ENCODE assay signal across 21 cellular contexts in the genomic region with DNA sequence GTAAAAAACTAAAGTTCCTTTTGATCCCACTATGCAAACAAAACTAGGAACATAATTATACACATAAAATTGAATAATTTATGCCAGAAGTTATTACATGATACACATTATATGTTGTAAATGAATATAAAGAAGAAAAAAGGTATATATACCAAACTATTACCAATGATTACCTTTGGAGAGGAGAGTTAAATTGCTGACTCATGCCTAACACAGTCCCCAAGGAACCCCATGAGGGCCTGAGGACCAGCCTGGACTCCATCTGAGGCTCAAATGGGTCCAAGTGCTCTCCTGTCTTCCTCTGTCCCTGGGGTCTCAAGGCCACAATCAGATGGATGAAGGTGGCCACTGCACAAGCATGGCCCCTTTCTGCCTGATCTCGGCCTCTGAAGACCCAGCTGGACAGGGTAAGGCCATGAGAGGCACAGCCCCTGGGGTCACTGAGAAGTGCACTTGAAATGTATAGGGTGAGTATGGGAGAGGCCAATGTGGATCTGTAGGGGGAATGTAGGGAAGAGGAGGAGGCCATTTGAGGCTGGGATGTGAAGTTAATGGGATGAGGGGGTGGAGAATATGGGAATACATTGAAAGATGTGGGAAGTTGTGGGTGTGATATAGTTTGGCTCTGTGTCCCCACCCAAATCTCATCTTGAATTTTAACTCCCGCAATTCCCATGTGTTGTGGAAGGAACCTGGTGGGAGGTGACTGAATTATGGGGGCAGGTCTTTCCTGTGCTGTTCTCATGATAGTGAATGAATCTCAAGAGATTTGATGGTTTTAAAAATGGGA. TPM values are rescaled to one million over a fixed set of nuclear protein-coding genes. Genes with fewer than 3 reads are reported as not detected.
DNase-seq lines count a peak whose midpoint lies in the region; ATAC-seq, FAIRE-seq and TF ChIP-seq lines count a peak whose summit lies in the region.
"Had no signal": no experiment of that assay in that cellular context is flagged by ENCODE, and none has a peak within 500 bp of the region (broad histone marks: within the 10 kb centered on the region; RNA-seq: fewer than 3 reads in every experiment).

No MANE protein-coding gene starts in this region.

- H3K9me3 Mint-ChIP-seq in neural progenitor cell = peaks cover 26% of the 10 kb centered on the region

- H3K4me3 ChIP-seq in HEK293 (ENCODE audit: low read depth, low read length) (no peak overlapping the region), K562 (no peak overlapping the region), neural progenitor cell (no peak overlapping the region), mesendoderm (ENCODE audit: low read length) (no peak overlapping the region)
- H3K4me3 ChIP-seq: GM23248, HAP-1 had no signal

- no peaks in the 10 kb centered on the region for H3F3A ChIP-seq in neural progenitor cell (ENCODE audit: low read depth)

- no peak overlapping the region for H3K9ac ChIP-seq in K562 (ENCODE audit: insufficient read depth in 1 of 2, low read depth in 2 of 2, low read length in 2 of 2)
- no peak overlapping the region for H3K9ac ChIP-seq in neural progenitor cell
- H3K9ac ChIP-seq in mesendoderm (ENCODE audit: low read length) = no peak overlapping the region
- H3K9ac ChIP-seq: GM23248, KMS-11 had no signal

- intact Hi-C loops in K562 (cut with micrococcal nuclease) = no loop called here

- no peak overlapping the region for H2BK5ac ChIP-seq in mesendoderm (ENCODE audit: low read length)

- no peak overlapping the region for H3K4ac ChIP-seq in mesendoderm (ENCODE audit: low read depth, low read length)

- in situ Hi-C loops in K562 (cut with MboI) = no loop called here

- H3K4me3 Mint-ChIP-seq in neural progenitor cell = no peak overlapping the region
- H3K4me3 Mint-ChIP-seq: CD4-positive, alpha-beta T cell had no signal

- H3K27ac ChIP-seq in HEK293 (ENCODE audit: extremely low read depth, low read depth, low read length) = no peak overlapping the region
- H3K27ac ChIP-seq in K562 (ENCODE audit: extremely low read depth, low read depth, low read length) = no peak overlapping the region
- H3K27ac ChIP-seq in neural progenitor cell = no peak overlapping the region
- H3K27ac ChIP-seq in mesendoderm (ENCODE audit: low read depth, low read length) = no peak overlapping the region
- H3K27ac ChIP-seq: C4-2B, GM23248, KMS-11 had no signal

- no peaks in the 10 kb centered on the region for H3K79me1 ChIP-seq in mesendoderm (ENCODE audit: low read length)

- no peak overlapping the region for H2BK15ac ChIP-seq in mesendoderm (replicated peaks; ENCODE audit: low read depth)

- H3K4me1 Mint-ChIP-seq in neural progenitor cell = no peaks in the 10 kb centered on the region

- H3K36me3 ChIP-seq in HEK293 (ENCODE audit: control insufficient read depth in 2 of 2, insufficient read depth in 1 of 2, low read length in 2 of 2) (no peaks in the 10 kb centered on the region), K562 (ENCODE audit: control insufficient read depth, insufficient read depth, low read length) (no peaks in the 10 kb centered on the region), neural progenitor cell (no peaks in the 10 kb centered on the region), mesendoderm (ENCODE audit: control insufficient read depth, insufficient read depth, low read length) (no peaks in the 10 kb centered on the region)
- H3K36me3 ChIP-seq: HAP-1 had no signal

- H3K23ac ChIP-seq in mesendoderm (ENCODE audit: low read length) = no peak overlapping the region

- H4K5ac ChIP-seq in mesendoderm (ENCODE audit: low read length) = no peak overlapping the region

- POLR2A ChIA-PET in HEK293 (lab: Yijun Ruan, JAX) = no interaction called here
- POLR2A ChIA-PET in K562 (lab: Yijun Ruan, JAX) = no interaction called here

- no peak for TF ChIP-seq CTCF in HEK293 (tag by site-specific recombination; IDR thresholded peaks at IDR 0.05)
- TF ChIP-seq CTCF in K562 (IDR thresholded peaks at IDR 0.05 in 2 of 3, conservative IDR thresholded peaks at IDR 0.05 in 1 of 3; ENCODE audit: insufficient read depth in 2 of 3, low read depth in 1 of 3, low read length in 3 of 3) = no peak
- TF ChIP-seq CTCF in neural progenitor cell (IDR thresholded peaks at IDR 0.05) = no peak

- H3K79me2 ChIP-seq in K562 (ENCODE audit: control insufficient read depth, insufficient read depth, low read length) (no peaks in the 10 kb centered on the region), neural progenitor cell (ENCODE audit: low read depth) (no peaks in the 10 kb centered on the region), mesendoderm (ENCODE audit: control insufficient read depth, insufficient read depth, low read length) (no peaks in the 10 kb centered on the region)

- H3K27me3 Mint-ChIP-seq in neural progenitor cell (ENCODE audit: insufficient read depth, low read depth) = peaks cover 18% of the 10 kb centered on the region

- no peak for TF ChIP-seq RAD21 in K562 (CRISPR knock-in tag; conservative IDR thresholded peaks at IDR 0.05 in 1 of 2, IDR thresholded peaks at IDR 0.05 in 1 of 2)

- H3K27ac Mint-ChIP-seq in neural progenitor cell = peak overlapping the region; percentile 7
- H3K27ac Mint-ChIP-seq: CD4-positive, alpha-beta T cell had no signal

- no peak for TF ChIP-seq EP300 in K562 (IDR thresholded peaks at IDR 0.05; ENCODE audit: low read length)

- H3K27me3 ChIP-seq in K562 (ENCODE audit: control insufficient read depth in 2 of 2, insufficient read depth in 2 of 2, low read length in 2 of 2) (no peaks in the 10 kb centered on the region; a peak in 1 of 5 replicates), neural progenitor cell (no peaks in the 10 kb centered on the region), mesendoderm (ENCODE audit: insufficient read depth, low read length, poor library complexity) (no peaks in the 10 kb centered on the region)

- BruUV-seq in K562 (replicated peaks; lab: Mats Ljungman, UMichigan) = no TSS peak

- no peak overlapping the region for H3K18ac ChIP-seq in mesendoderm (ENCODE audit: low read length)

- no peak overlapping the region for H2BK120ac ChIP-seq in mesendoderm (ENCODE audit: low read depth, low read length)

- no peak overlapping the region for H3K56ac ChIP-seq in mesendoderm (ENCODE audit: low read length)

- H4K20me1 ChIP-seq in K562 (replicated peaks; ENCODE audit: control insufficient read depth, insufficient read depth, low read length) (no peaks in the 10 kb centered on the region), neural progenitor cell (ENCODE audit: low read depth) (no peaks in the 10 kb centered on the region)

- TF ChIP-seq POLR2A in K562 (conservative IDR thresholded peaks at IDR 0.05) = no peak

- 0% methylated on average over 1 of the region's 2 CpGs for WGBS in K562 (ENCODE audit: insufficient coverage, low coverage, missing lambda C conversion rate)
- no CpG with 5 or more reads among the region's 2 CpGs for WGBS in mesendoderm (ENCODE audit: extremely low coverage, insufficient coverage, low lambda C conversion rate)

- H3K9me3 ChIP-seq in HEK293 (ENCODE audit: control insufficient read depth, insufficient read depth, low read depth, low read length) = no peaks in the 10 kb centered on the region
- H3K9me3 ChIP-seq in K562 (replicated peaks; ENCODE audit: control insufficient read depth, insufficient read depth, low read depth, low read length) = no peaks in the 10 kb centered on the region
- no peaks in the 10 kb centered on the region for H3K9me3 ChIP-seq in neural progenitor cell (ENCODE audit: low read depth)
- H3K9me3 ChIP-seq: Caco-2, HAP-1 had no signal

- peaks cover 2% of the 10 kb centered on the region for H3K36me3 Mint-ChIP-seq in neural progenitor cell

- no peak overlapping the region for H4K8ac ChIP-seq in mesendoderm (ENCODE audit: low read depth, low read length)

- CTCF ChIA-PET in HEK293 (lab: Yijun Ruan, JAX) (no interaction called here), K562 (lab: Yijun Ruan, JAX; ENCODE audit: low intra/inter-chr PET ratio) (no interaction called here)

- H3K4me2 ChIP-seq in K562 (ENCODE audit: insufficient read depth, low read length) = no peak overlapping the region
- H3K4me2 ChIP-seq in neural progenitor cell = no peak overlapping the region
- H3K4me2 ChIP-seq in mesendoderm (ENCODE audit: low read length) = no peak overlapping the region
- H3K4me2 ChIP-seq: KMS-11 had no signal

- FAIRE-seq in K562 (lab: Jason Lieb, UNC) = no peak
- FAIRE-seq: D721Med, GM12892, GM18507, HTR-8/SVneo had no signal

- ATAC-seq in K562 (no peak), HG02763 (IDR thresholded peaks at IDR 0.05; ENCODE audit: unreplicated experiment) (no peak)

- DNase-seq in K562 (ENCODE audit: extremely low read depth in 1 of 4, low spot score in 3 of 4) (no peak), neural progenitor cell (ENCODE audit: low spot score) (no peak), mesendoderm (no peak)
- DNase-seq: AML-193; Caco-2; CD4-positive, alpha-beta T cell; DMS79; GDM1; GM23248 had no signal

- H2AK5ac ChIP-seq in mesendoderm (ENCODE audit: low read length) = no peak overlapping the region

- H3K4me1 ChIP-seq in HEK293 (ENCODE audit: control insufficient read depth, insufficient read depth, low read length) (no peaks in the 10 kb centered on the region), K562 (replicated peaks in 1 of 2; ENCODE audit: control insufficient read depth in 2 of 2, insufficient read depth in 2 of 2, low read length in 2 of 2) (no peaks in the 10 kb centered on the region), neural progenitor cell (no peaks in the 10 kb centered on the region), mesendoderm (ENCODE audit: control insufficient read depth, low read depth, low read length) (no peaks in the 10 kb centered on the region)
- H3K4me1 ChIP-seq: Caco-2, HAP-1 had no signal

- no peaks in the 10 kb centered on the region for H3K9me1 ChIP-seq in K562 (ENCODE audit: control insufficient read depth, insufficient read depth, low read length)

- H2AFZ ChIP-seq in K562 (ENCODE audit: low read depth, low read length) = no peak overlapping the region
- no peak overlapping the region for H2AFZ ChIP-seq in neural progenitor cell (replicated peaks)
- H2AFZ ChIP-seq: GM23248 had no signal

RNA-seq across cellular contexts. Expression of a gene that starts 1.1 kb away (rescaled TPM):
- total RNA-seq in K562 (2011; cell fraction: chromatin; rRNA removed; ENCODE audit: low replicate concordance) = not detected in 2 replicates
- total RNA-seq in K562 (2011; cell fraction: nucleolus; rRNA removed) = not detected in 2 replicates
- not detected in 2 replicates for total RNA-seq in K562 (2011; cell fraction: nucleoplasm; rRNA removed)
- total RNA-seq in K562 (2014; rRNA removed) = not detected in 2 replicates
- not detected in 2 replicates for total RNA-seq in K562 (2014; rRNA removed; fragmentation: Illumina TruSeq; extraction: Trizol)
- not detected in 2 replicates for total RNA-seq in K562 (2015; rRNA removed; fragmentation: Illumina TruSeq; extraction: Trizol)
- not detected in 2 replicates for total RNA-seq in K562 (2021)
- not detected in 2 replicates for polyA plus RNA-seq in K562 (2011; rRNA removed)
- polyA plus RNA-seq in K562 (2011; cell fraction: cytosol; rRNA removed) = not detected in 2 replicates
- polyA plus RNA-seq in K562 (2011; cell fraction: nucleus; rRNA removed) = not detected in 2 replicates
- not detected in 2 replicates for polyA plus RNA-seq in K562 (2012)
- not detected in 2 replicates for polyA plus RNA-seq in K562 (2014; fragmentation: Illumina TruSeq; extraction: Trizol)
- not detected for polyA plus RNA-seq in K562 (2014; fragmentation: Nextera tagmentation; extraction: Ambion mirVana)
- polyA plus RNA-seq in K562 (2014; rRNA removed) = not detected in 2 replicates
- not detected in 2 replicates for polyA minus RNA-seq in K562 (2011; rRNA and poly(A)+ RNA removed)
- not detected in 2 replicates for polyA minus RNA-seq in K562 (2011; cell fraction: cytosol; rRNA and poly(A)+ RNA removed)
- polyA minus RNA-seq in K562 (2011; cell fraction: nucleus; rRNA and poly(A)+ RNA removed) = not detected in 2 replicates
- not detected in 2 replicates for total RNA-seq in neural progenitor cell (ENCODE audit: low replicate concordance)
- polyA plus RNA-seq in mesendoderm (2013, experiment 1 of 2) = not detected
- not detected for polyA plus RNA-seq in mesendoderm (2013, experiment 2 of 2)
- total RNA-seq: Caco-2; CD4-positive, alpha-beta T cell; Daoy; GM23248; H4 had no signal
- polyA plus RNA-seq: BJ, GM23248 had no signal

RNA-seq across cellular contexts. Expression of a gene that starts 28.8 kb away (rescaled TPM):
- total RNA-seq in K562 (2011; cell fraction: chromatin; rRNA removed; ENCODE audit: low replicate concordance) = not detected in 2 replicates
- total RNA-seq in K562 (2011; cell fraction: nucleolus; rRNA removed) = not detected in 2 replicates
- not detected in 2 replicates for total RNA-seq in K562 (2011; cell fraction: nucleoplasm; rRNA removed)
- total RNA-seq in K562 (2014; rRNA removed) (not detected in 2 replicates), K562 (2014; rRNA removed; fragmentation: Illumina TruSeq; extraction: Trizol) (not detected in 2 replicates), K562 (2015; rRNA removed; fragmentation: Illumina TruSeq; extraction: Trizol) (not detected in 2 replicates), K562 (2021) (not detected in 2 replicates), neural progenitor cell (ENCODE audit: low replicate concordance) (not detected in 2 replicates)
- polyA plus RNA-seq in K562 (2011; rRNA removed) (not detected in 2 replicates), K562 (2014; fragmentation: Illumina TruSeq; extraction: Trizol) (not detected in 2 replicates), K562 (2014; fragmentation: Nextera tagmentation; extraction: Ambion mirVana) (not detected), K562 (2014; rRNA removed) (not detected in 2 replicates)
- not detected in 2 replicates for polyA plus RNA-seq in K562 (2011; cell fraction: cytosol; rRNA removed)
- not detected in 2 replicates for polyA plus RNA-seq in K562 (2011; cell fraction: nucleus; rRNA removed)
- not detected in 2 replicates for polyA plus RNA-seq in K562 (2012)
- polyA minus RNA-seq in K562 (2011; rRNA and poly(A)+ RNA removed) = not detected in 2 replicates
- polyA minus RNA-seq in K562 (2011; cell fraction: cytosol; rRNA and poly(A)+ RNA removed) = not detected in 2 replicates
- polyA minus RNA-seq in K562 (2011; cell fraction: nucleus; rRNA and poly(A)+ RNA removed) = not detected in 2 replicates
- not detected for polyA plus RNA-seq in mesendoderm (2013, experiment 1 of 2)
- polyA plus RNA-seq in mesendoderm (2013, experiment 2 of 2) = not detected
- total RNA-seq: Caco-2; CD4-positive, alpha-beta T cell; Daoy; GM23248; H4 had no signal
- polyA plus RNA-seq: BJ, GM23248 had no signal

RNA-seq across cellular contexts. Expression of a gene that starts 37.5 kb away (rescaled TPM):
- total RNA-seq in K562 (2011; cell fraction: chromatin; rRNA removed; ENCODE audit: low replicate concordance) = 6.5 and 24.7 TPM in 2 replicates
- total RNA-seq in K562 (2011; cell fraction: nucleolus; rRNA removed) = 19.2 and 29.0 TPM in 2 replicates
- total RNA-seq in K562 (2011; cell fraction: nucleoplasm; rRNA removed) = 10.9 and 13.5 TPM in 2 replicates
- total RNA-seq in K562 (2014; rRNA removed) (62.6 and 68.5 TPM in 2 replicates), K562 (2014; rRNA removed; fragmentation: Illumina TruSeq; extraction: Trizol) (15.7 and 29.1 TPM in 2 replicates), K562 (2015; rRNA removed; fragmentation: Illumina TruSeq; extraction: Trizol) (48.9 and 52.4 TPM in 2 replicates), K562 (2021) (64.1 and 67.0 TPM in 2 replicates), neural progenitor cell (ENCODE audit: low replicate concordance) (10.5 and 20.1 TPM in 2 replicates)
- polyA plus RNA-seq in K562 (2011; rRNA removed) (20.3 and 23.1 TPM in 2 replicates), K562 (2014; fragmentation: Illumina TruSeq; extraction: Trizol) (45.9 and 55.5 TPM in 2 replicates), K562 (2014; fragmentation: Nextera tagmentation; extraction: Ambion mirVana) (10 to 100 TPM in 1 of 2 experiments, 1 to 10 TPM in 1; 5.2 to 12.9 TPM), K562 (2014; rRNA removed) (62.1 and 64.4 TPM in 2 replicates)
- 32.4 and 70.8 TPM in 2 replicates for polyA plus RNA-seq in K562 (2011; cell fraction: cytosol; rRNA removed)
- polyA plus RNA-seq in K562 (2011; cell fraction: nucleus; rRNA removed) = 30.2 and 46.3 TPM in 2 replicates
- polyA plus RNA-seq in K562 (2012) = 30.1 and 55.6 TPM in 2 replicates
- polyA minus RNA-seq in K562 (2011; rRNA and poly(A)+ RNA removed) = 9.2 and 19.8 TPM in 2 replicates
- polyA minus RNA-seq in K562 (2011; cell fraction: cytosol; rRNA and poly(A)+ RNA removed) = 16.3 and 26.0 TPM in 2 replicates
- 3.8 and 4.8 TPM in 2 replicates for polyA minus RNA-seq in K562 (2011; cell fraction: nucleus; rRNA and poly(A)+ RNA removed)
- 41.3 TPM for polyA plus RNA-seq in mesendoderm (2013, experiment 1 of 2)
- 41.6 TPM for polyA plus RNA-seq in mesendoderm (2013, experiment 2 of 2)

RNA-seq across cellular contexts. Expression of a gene that starts 37.9 kb away (rescaled TPM):
- 9.0 and 16.5 TPM in 2 replicates for total RNA-seq in K562 (2011; cell fraction: chromatin; rRNA removed; ENCODE audit: low replicate concordance)
- total RNA-seq in K562 (2011; cell fraction: nucleolus; rRNA removed) = 9.3 and 12.5 TPM in 2 replicates
- 3.1 and 7.1 TPM in 2 replicates for total RNA-seq in K562 (2011; cell fraction: nucleoplasm; rRNA removed)
- 5.2 and 6.2 TPM in 2 replicates for total RNA-seq in K562 (2014; rRNA removed)
- total RNA-seq in K562 (2014; rRNA removed; fragmentation: Illumina TruSeq; extraction: Trizol) = 1.9 and 2.2 TPM in 2 replicates
- 4.6 and 4.7 TPM in 2 replicates for total RNA-seq in K562 (2015; rRNA removed; fragmentation: Illumina TruSeq; extraction: Trizol)
- 4.8 and 6.5 TPM in 2 replicates for total RNA-seq in K562 (2021)
- polyA plus RNA-seq in K562 (2011; rRNA removed) = 3.7 and 6.6 TPM in 2 replicates
- 4.4 and 5.4 TPM in 2 replicates for polyA plus RNA-seq in K562 (2011; cell fraction: cytosol; rRNA removed)
- 39.5 and 39.6 TPM in 2 replicates for polyA plus RNA-seq in K562 (2011; cell fraction: nucleus; rRNA removed)
- 6.4 and 11.7 TPM in 2 replicates for polyA plus RNA-seq in K562 (2012)
- polyA plus RNA-seq in K562 (2014; fragmentation: Illumina TruSeq; extraction: Trizol) = 4.5 and 5.3 TPM in 2 replicates
- under 1 TPM; 0.46 to 0.55 TPM for polyA plus RNA-seq in K562 (2014; fragmentation: Nextera tagmentation; extraction: Ambion mirVana)
- 6.6 TPM in 2 replicates for polyA plus RNA-seq in K562 (2014; rRNA removed)
- polyA minus RNA-seq in K562 (2011; rRNA and poly(A)+ RNA removed) = 1.5 and 1.6 TPM in 2 replicates
- polyA minus RNA-seq in K562 (2011; cell fraction: cytosol; rRNA and poly(A)+ RNA removed) = 2.4 and 3.8 TPM in 2 replicates
- polyA minus RNA-seq in K562 (2011; cell fraction: nucleus; rRNA and poly(A)+ RNA removed) = 4.3 and 6.9 TPM in 2 replicates
- 2.0 and 3.9 TPM in 2 replicates for total RNA-seq in neural progenitor cell (ENCODE audit: low replicate concordance)
- 1.1 TPM for polyA plus RNA-seq in mesendoderm (2013, experiment 1 of 2)
- 0.98 TPM for polyA plus RNA-seq in mesendoderm (2013, experiment 2 of 2)

RNA-seq across cellular contexts. Expression of a gene that starts 42.8 kb away (rescaled TPM):
- total RNA-seq in K562 (2011; cell fraction: chromatin; rRNA removed; ENCODE audit: low replicate concordance) = not detected in 2 replicates
- total RNA-seq in K562 (2011; cell fraction: nucleolus; rRNA removed) = not detected in 2 replicates
- not detected in 2 replicates for total RNA-seq in K562 (2011; cell fraction: nucleoplasm; rRNA removed)
- total RNA-seq in K562 (2014; rRNA removed) (not detected in 2 replicates), K562 (2014; rRNA removed; fragmentation: Illumina TruSeq; extraction: Trizol) (not detected in 2 replicates), K562 (2015; rRNA removed; fragmentation: Illumina TruSeq; extraction: Trizol) (not detected in 2 replicates), K562 (2021) (not detected in 2 replicates), neural progenitor cell (ENCODE audit: low replicate concordance) (not detected in 2 replicates)
- polyA plus RNA-seq in K562 (2011; rRNA removed) (not detected in 2 replicates), K562 (2014; fragmentation: Illumina TruSeq; extraction: Trizol) (not detected in 2 replicates), K562 (2014; fragmentation: Nextera tagmentation; extraction: Ambion mirVana) (not detected), K562 (2014; rRNA removed) (not detected in 2 replicates)
- polyA plus RNA-seq in K562 (2011; cell fraction: cytosol; rRNA removed) = not detected in 2 replicates
- polyA plus RNA-seq in K562 (2011; cell fraction: nucleus; rRNA removed) = not detected in 2 replicates
- polyA plus RNA-seq in K562 (2012) = not detected in 2 replicates
- not detected in 2 replicates for polyA minus RNA-seq in K562 (2011; rRNA and poly(A)+ RNA removed)
- polyA minus RNA-seq in K562 (2011; cell fraction: cytosol; rRNA and poly(A)+ RNA removed) = not detected in 2 replicates
- polyA minus RNA-seq in K562 (2011; cell fraction: nucleus; rRNA and poly(A)+ RNA removed) = not detected in 2 replicates
- polyA plus RNA-seq in mesendoderm (2013, experiment 1 of 2) = not detected
- not detected for polyA plus RNA-seq in mesendoderm (2013, experiment 2 of 2)
- total RNA-seq: Caco-2; CD4-positive, alpha-beta T cell; Daoy; GM23248; H4 had no signal
- polyA plus RNA-seq: BJ, GM23248 had no signal
